20 cellular contexts compared by ENCODE assay signal in the genomic region with DNA sequence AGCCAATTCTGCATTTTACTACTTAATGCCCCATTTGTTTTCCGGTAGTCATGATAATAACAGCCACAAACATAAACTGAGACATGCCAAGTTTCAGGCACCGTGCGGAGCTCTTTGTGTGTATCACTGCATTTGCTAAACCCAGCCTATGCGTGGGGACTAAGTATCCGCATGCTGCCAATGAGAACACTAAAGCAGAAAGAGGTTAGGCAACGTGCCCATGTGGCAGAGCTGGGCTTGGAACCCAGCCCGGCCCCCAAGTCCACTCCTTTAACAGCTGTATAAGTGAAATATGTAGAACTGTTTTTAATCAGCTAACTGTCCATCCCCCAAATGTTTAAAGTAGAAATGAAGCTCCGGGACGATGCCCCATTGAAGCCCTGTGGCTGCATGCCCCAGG. TPM values are rescaled to one million over a fixed set of nuclear protein-coding genes. Genes with fewer than 3 reads are reported as not detected.
DNase-seq lines count a peak whose midpoint lies in the region; ATAC-seq and TF ChIP-seq lines count a peak whose summit lies in the region.
"Had no signal": no experiment of that assay in that cellular context is flagged by ENCODE, and none has a peak within 500 bp of the region (broad histone marks: within the 10 kb centered on the region; RNA-seq: fewer than 3 reads in every experiment).

No MANE protein-coding gene starts in this region.

- ATAC-seq in HG03196 (IDR thresholded peaks at IDR 0.05; ENCODE audit: unreplicated experiment) = no peak
- ATAC-seq: CD8-positive, alpha-beta T cell; gastrocnemius medialis; T-helper 17 cell had no signal

- H3K36me3 Mint-ChIP-seq in brain = peaks cover 14% of the 10 kb centered on the region
- H3K36me3 Mint-ChIP-seq: CD8-positive, alpha-beta T cell had no signal

- H3K27me3 Mint-ChIP-seq in brain = peaks cover 21% of the 10 kb centered on the region

- DNase-seq in AG09309 (ENCODE audit: low read depth) (peak; percentile 10), M059J (ENCODE audit: low read depth) (peak; percentile 4), middle frontal gyrus (ENCODE audit: extremely low spot score, low spot score) (peak; percentile 68), GM10266 (ENCODE audit: extremely low spot score) (no peak), colonic mucosa (no peak), lower leg skin (ENCODE audit: low spot score in 2 of 2) (no peak)
- DNase-seq: activated CD4-positive, alpha-beta T cell treated with anti-CD3 and anti-CD28 coated beads, Interleukin-2, amount 50 U/mL, for 1 hour; activated CD8-positive, alpha-beta memory T cell treated with anti-CD3 and anti-CD28 coated beads, Interleukin-2, amount 50 U/mL, for 48 hours; activated gamma-delta T cell treated with Interleukin-2 at 50 U/mL for 16 hours; CD8-positive, alpha-beta T cell; gastrocnemius medialis; Kasumi-1; NCI-H2171; NCI-H526 treated with DMSO at 0.1 percent for 48 hours; SHP77 treated with DMSO at 0.1 percent for 48 hours; T-helper 17 cell; testis had no signal

- no peak for TF ChIP-seq POLR2A in lower leg skin (IDR thresholded peaks at IDR 0.05)

- intact Hi-C loops in colonic mucosa (cut with DNase I) = no loop called here
- intact Hi-C loops in lower leg skin (cut with DNase I; ENCODE audit: low total_unique reads) = no loop called here

- H3K4me3 Mint-ChIP-seq in brain = peak overlapping the region in 2 of 5 experiments; percentile 37 to 54
- H3K4me3 Mint-ChIP-seq: CD8-positive, alpha-beta T cell; T-helper 17 cell had no signal

- no peak overlapping the region for H3K27ac ChIP-seq in colonic mucosa
- H3K27ac ChIP-seq: gastrocnemius medialis, testis, VCaP had no signal

- peak overlapping the region in 4 of 5 experiments; percentile 68 to 97 (median 94) for H3K27ac Mint-ChIP-seq in brain
- H3K27ac Mint-ChIP-seq: CD8-positive, alpha-beta T cell; T-helper 17 cell had no signal

- peaks cover 93% of the 10 kb centered on the region for H3K4me1 Mint-ChIP-seq in brain

- H3K4me3 ChIP-seq in AG09309 (ENCODE audit: control insufficient read depth, low read depth, low read length) (no peak overlapping the region), colonic mucosa (no peak overlapping the region), lower leg skin (ENCODE audit: low read depth, poor library complexity, severe bottlenecking) (no peak overlapping the region)
- H3K4me3 ChIP-seq: gastrocnemius medialis, testis had no signal

- H3K9me3 ChIP-seq in colonic mucosa = no peaks in the 10 kb centered on the region
- H3K9me3 ChIP-seq: gastrocnemius medialis, testis had no signal

- 49 to 60% methylated on average over 9 of the region's 9 CpGs for WGBS in lower leg skin, 2 donors

- H3K9ac ChIP-seq in colonic mucosa (ENCODE audit: low read depth in 2 of 2, low read length in 2 of 2) = no peak overlapping the region

- H3K27me3 ChIP-seq in colonic mucosa = no peaks in the 10 kb centered on the region
- H3K27me3 ChIP-seq: gastrocnemius medialis, testis had no signal

- H3K9me3 Mint-ChIP-seq in brain = no peaks in the 10 kb centered on the region
- H3K9me3 Mint-ChIP-seq: CD8-positive, alpha-beta T cell had no signal

- no peak for TF ChIP-seq CTCF in AG09309 (IDR thresholded peaks at IDR 0.05; ENCODE audit: control insufficient read depth, insufficient read depth, low read depth, low read length, missing control alignments)
- no peak for TF ChIP-seq CTCF in brain (conservative IDR thresholded peaks at IDR 0.05)
- TF ChIP-seq CTCF in GM10266 (IDR thresholded peaks at IDR 0.05; ENCODE audit: control insufficient read depth, insufficient read depth, low read depth, missing control alignments) = no peak
- TF ChIP-seq CTCF in colonic mucosa (IDR thresholded peaks at IDR 0.05) = no peak
- no peak for TF ChIP-seq CTCF in lower leg skin (IDR thresholded peaks at IDR 0.05)

- H3K4me1 ChIP-seq in colonic mucosa = no peaks in the 10 kb centered on the region
- H3K4me1 ChIP-seq: gastrocnemius medialis, testis had no signal

- no peaks in the 10 kb centered on the region for H3K36me3 ChIP-seq in colonic mucosa
- H3K36me3 ChIP-seq: gastrocnemius medialis had no signal

RNA-seq across cellular contexts. Expression of gene SLIT1, which starts 54.1 kb away (rescaled TPM):
- total RNA-seq in M059J (2014; rRNA removed; shearing (Covaris generic)) = not detected in 2 replicates
- polyA plus RNA-seq in brain (ENCODE audit: insufficient read depth, low read depth, low replicate concordance) = 24.9 TPM
- under 1 TPM; 0.17 to 0.24 TPM for total RNA-seq in colonic mucosa
- not detected for total RNA-seq in lower leg skin

Comparison
In these comparisons a context has a peak if more than half of its experiments do, and no peak if none do; other contexts are left out.
1. DNase-seq: peak in AG09309 (single experiment), M059J (single experiment) and middle frontal gyrus (single experiment); none in GM10266 (single experiment), colonic mucosa (single experiment) and lower leg skin (0 of 2).